ENCODE assay signal across 1 cellular context in genomic region chr5:150623878-150624216, GRCh38.
TF ChIP-seq lines count a peak whose summit lies in the region.

No MANE protein-coding gene starts in this region.

TF ChIP-seq in endothelial cell of umbilical vein, 7 proteins besides CTCF, POLR2A, EP300 and RAD21:
- TF ChIP-seq FOS (IDR thresholded peaks at IDR 0.05; ENCODE audit: borderline replicate concordance, insufficient read depth, low read length) (no peak), EZH2 (IDR thresholded peaks at IDR 0.05; ENCODE audit: borderline replicate concordance, low read depth, low read length, severe bottlenecking) (no peak), GATA2 (IDR thresholded peaks at IDR 0.05; ENCODE audit: insufficient read depth, insufficient read length, low read depth, low read length) (no peak), MAX (IDR thresholded peaks at IDR 0.05; ENCODE audit: insufficient read depth, insufficient read length) (no peak), POLR2AphosphoS5 (IDR thresholded peaks at IDR 0.05; ENCODE audit: insufficient read depth, low read depth, low read length) (no peak), MYC (IDR thresholded peaks at IDR 0.05; ENCODE audit: low read depth, low read length) (no peak), JUN (IDR thresholded peaks at IDR 0.05; ENCODE audit: borderline replicate concordance, insufficient read depth, insufficient read length, low read depth) (no peak)
TF ChIP-seq in endothelial cell of umbilical vein: peak in this region for 0.
